Comparison of ENCODE assay signal across 1 cellular context in the genomic region with DNA sequence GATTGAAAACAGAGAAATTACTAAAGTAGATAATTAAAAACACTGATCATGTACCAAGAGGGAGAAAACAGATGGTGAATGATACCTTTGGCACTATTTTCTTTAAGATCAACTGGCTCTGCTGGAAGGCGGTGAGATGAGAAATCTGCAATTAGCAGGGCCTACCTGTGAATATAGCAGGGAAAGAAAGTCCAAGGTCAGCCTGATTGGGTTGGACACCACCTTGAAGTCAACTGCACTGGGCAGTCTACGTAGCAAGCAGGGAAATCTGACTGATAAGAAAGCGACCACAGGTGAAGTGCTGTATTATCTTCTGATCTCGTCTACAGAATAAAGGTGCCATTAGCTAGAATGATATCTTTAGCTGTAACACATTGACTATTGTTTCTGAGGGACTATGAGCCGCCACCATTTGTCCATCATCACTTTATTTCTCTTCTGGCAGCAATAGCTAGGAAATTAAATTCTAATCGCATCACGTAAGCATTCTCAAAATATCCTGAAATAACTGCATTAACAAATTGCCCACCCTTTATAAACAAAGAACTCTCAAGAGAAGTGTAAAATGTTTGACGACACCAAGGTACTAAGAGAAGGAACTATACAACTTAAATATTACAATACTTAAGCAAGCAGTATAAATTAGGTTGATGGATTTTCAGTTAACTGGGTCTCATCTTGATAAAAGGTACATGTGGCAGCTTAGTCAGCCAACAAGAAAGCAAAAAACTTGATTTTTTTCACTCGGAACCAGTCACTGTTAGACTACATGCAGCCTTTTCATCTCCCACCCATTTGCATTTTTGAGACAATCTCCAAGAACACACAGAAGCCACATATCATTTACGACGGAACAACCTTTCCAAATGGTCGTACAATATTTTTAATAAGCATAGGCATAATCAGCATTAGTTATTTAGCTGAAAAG.
TF ChIP-seq lines count a peak whose summit lies in the region.

No MANE protein-coding gene starts in this region.

TF ChIP-seq in GM12878, 131 proteins besides CTCF, POLR2A, EP300 and RAD21 (continued from another document):
- TF ChIP-seq, protein P1, sequence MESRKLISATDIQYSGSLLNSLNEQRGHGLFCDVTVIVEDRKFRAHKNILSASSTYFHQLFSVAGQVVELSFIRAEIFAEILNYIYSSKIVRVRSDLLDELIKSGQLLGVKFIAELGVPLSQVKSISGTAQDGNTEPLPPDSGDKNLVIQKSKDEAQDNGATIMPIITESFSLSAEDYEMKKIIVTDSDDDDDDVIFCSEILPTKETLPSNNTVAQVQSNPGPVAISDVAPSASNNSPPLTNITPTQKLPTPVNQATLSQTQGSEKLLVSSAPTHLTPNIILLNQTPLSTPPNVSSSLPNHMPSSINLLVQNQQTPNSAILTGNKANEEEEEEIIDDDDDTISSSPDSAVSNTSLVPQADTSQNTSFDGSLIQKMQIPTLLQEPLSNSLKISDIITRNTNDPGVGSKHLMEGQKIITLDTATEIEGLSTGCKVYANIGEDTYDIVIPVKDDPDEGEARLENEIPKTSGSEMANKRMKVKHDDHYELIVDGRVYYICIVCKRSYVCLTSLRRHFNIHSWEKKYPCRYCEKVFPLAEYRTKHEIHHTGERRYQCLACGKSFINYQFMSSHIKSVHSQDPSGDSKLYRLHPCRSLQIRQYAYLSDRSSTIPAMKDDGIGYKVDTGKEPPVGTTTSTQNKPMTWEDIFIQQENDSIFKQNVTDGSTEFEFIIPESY (IDR thresholded peaks at IDR 0.05) = no peak
- no peak for TF ChIP-seq TCF7 (IDR thresholded peaks at IDR 0.05; ENCODE audit: borderline replicate concordance)
- TF ChIP-seq, protein P2, sequence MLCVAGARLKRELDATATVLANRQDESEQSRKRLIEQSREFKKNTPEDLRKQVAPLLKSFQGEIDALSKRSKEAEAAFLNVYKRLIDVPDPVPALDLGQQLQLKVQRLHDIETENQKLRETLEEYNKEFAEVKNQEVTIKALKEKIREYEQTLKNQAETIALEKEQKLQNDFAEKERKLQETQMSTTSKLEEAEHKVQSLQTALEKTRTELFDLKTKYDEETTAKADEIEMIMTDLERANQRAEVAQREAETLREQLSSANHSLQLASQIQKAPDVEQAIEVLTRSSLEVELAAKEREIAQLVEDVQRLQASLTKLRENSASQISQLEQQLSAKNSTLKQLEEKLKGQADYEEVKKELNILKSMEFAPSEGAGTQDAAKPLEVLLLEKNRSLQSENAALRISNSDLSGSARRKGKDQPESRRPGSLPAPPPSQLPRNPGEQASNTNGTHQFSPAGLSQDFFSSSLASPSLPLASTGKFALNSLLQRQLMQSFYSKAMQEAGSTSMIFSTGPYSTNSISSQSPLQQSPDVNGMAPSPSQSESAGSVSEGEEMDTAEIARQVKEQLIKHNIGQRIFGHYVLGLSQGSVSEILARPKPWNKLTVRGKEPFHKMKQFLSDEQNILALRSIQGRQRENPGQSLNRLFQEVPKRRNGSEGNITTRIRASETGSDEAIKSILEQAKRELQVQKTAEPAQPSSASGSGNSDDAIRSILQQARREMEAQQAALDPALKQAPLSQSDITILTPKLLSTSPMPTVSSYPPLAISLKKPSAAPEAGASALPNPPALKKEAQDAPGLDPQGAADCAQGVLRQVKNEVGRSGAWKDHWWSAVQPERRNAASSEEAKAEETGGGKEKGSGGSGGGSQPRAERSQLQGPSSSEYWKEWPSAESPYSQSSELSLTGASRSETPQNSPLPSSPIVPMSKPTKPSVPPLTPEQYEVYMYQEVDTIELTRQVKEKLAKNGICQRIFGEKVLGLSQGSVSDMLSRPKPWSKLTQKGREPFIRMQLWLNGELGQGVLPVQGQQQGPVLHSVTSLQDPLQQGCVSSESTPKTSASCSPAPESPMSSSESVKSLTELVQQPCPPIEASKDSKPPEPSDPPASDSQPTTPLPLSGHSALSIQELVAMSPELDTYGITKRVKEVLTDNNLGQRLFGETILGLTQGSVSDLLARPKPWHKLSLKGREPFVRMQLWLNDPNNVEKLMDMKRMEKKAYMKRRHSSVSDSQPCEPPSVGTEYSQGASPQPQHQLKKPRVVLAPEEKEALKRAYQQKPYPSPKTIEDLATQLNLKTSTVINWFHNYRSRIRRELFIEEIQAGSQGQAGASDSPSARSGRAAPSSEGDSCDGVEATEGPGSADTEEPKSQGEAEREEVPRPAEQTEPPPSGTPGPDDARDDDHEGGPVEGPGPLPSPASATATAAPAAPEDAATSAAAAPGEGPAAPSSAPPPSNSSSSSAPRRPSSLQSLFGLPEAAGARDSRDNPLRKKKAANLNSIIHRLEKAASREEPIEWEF (IDR thresholded peaks at IDR 0.05; ENCODE audit: insufficient replicate concordance, low read depth, low read length) = no peak
- TF ChIP-seq, protein P3, sequence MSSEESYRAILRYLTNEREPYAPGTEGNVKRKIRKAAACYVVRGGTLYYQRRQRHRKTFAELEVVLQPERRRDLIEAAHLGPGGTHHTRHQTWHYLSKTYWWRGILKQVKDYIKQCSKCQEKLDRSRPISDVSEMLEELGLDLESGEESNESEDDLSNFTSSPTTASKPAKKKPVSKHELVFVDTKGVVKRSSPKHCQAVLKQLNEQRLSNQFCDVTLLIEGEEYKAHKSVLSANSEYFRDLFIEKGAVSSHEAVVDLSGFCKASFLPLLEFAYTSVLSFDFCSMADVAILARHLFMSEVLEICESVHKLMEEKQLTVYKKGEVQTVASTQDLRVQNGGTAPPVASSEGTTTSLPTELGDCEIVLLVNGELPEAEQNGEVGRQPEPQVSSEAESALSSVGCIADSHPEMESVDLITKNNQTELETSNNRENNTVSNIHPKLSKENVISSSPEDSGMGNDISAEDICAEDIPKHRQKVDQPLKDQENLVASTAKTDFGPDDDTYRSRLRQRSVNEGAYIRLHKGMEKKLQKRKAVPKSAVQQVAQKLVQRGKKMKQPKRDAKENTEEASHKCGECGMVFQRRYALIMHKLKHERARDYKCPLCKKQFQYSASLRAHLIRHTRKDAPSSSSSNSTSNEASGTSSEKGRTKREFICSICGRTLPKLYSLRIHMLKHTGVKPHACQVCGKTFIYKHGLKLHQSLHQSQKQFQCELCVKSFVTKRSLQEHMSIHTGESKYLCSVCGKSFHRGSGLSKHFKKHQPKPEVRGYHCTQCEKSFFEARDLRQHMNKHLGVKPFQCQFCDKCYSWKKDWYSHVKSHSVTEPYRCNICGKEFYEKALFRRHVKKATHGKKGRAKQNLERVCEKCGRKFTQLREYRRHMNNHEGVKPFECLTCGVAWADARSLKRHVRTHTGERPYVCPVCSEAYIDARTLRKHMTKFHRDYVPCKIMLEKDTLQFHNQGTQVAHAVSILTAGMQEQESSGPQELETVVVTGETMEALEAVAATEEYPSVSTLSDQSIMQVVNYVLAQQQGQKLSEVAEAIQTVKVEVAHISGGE (CRISPR knock-in tag; IDR thresholded peaks at IDR 0.05) = no peak
- TF ChIP-seq RB1 (IDR thresholded peaks at IDR 0.05; ENCODE audit: borderline replicate concordance) = no peak
- no peak for TF ChIP-seq ASH2L (IDR thresholded peaks at IDR 0.05; ENCODE audit: borderline replicate concordance, low read depth)
- TF ChIP-seq NRF1 (conservative IDR thresholded peaks at IDR 0.05; ENCODE audit: low read depth, low read length) = no peak
- TF ChIP-seq, protein P4, sequence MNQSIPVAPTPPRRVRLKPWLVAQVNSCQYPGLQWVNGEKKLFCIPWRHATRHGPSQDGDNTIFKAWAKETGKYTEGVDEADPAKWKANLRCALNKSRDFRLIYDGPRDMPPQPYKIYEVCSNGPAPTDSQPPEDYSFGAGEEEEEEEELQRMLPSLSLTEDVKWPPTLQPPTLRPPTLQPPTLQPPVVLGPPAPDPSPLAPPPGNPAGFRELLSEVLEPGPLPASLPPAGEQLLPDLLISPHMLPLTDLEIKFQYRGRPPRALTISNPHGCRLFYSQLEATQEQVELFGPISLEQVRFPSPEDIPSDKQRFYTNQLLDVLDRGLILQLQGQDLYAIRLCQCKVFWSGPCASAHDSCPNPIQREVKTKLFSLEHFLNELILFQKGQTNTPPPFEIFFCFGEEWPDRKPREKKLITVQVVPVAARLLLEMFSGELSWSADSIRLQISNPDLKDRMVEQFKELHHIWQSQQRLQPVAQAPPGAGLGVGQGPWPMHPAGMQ (IDR thresholded peaks at IDR 0.05; ENCODE audit: borderline replicate concordance) = no peak
- no peak for TF ChIP-seq ZBED1 (IDR thresholded peaks at IDR 0.05; ENCODE audit: borderline replicate concordance)
- no peak for TF ChIP-seq HCFC1 (IDR thresholded peaks at IDR 0.05; ENCODE audit: low read length)
